ENCODE assay signal across 20 cellular contexts in genomic region chr15:100245496-100245838, GRCh38.
DNase-seq lines count a peak whose midpoint lies in the region; ATAC-seq, FAIRE-seq and TF ChIP-seq lines count a peak whose summit lies in the region.
"Had no signal": no experiment of that assay in that cellular context is flagged by ENCODE, and none has a peak within 500 bp of the region (broad histone marks: within the 10 kb centered on the region; RNA-seq: fewer than 3 reads in every experiment).

No MANE protein-coding gene starts in this region.

- H3K4me3 Mint-ChIP-seq in nephron progenitor cell = peak overlapping the region; percentile 36
- H3K4me3 Mint-ChIP-seq: CD4-positive, alpha-beta memory T cell had no signal

- TF ChIP-seq RAD21 in H1 (IDR thresholded peaks at IDR 0.05 in 1 of 2, conservative IDR thresholded peaks at IDR 0.05 in 1 of 2; ENCODE audit: low read depth in 2 of 2, low read length in 2 of 2) = no peak

- H4K20me1 ChIP-seq in H1 (replicated peaks in 1 of 2; ENCODE audit: control insufficient read depth in 1 of 2, insufficient read depth in 2 of 2, low read length in 2 of 2) = no peaks in the 10 kb centered on the region

- no peaks in the 10 kb centered on the region for H3K23me2 ChIP-seq in H1 (ENCODE audit: low read depth, low read length)

- TF ChIP-seq CTCF in heart right ventricle (IDR thresholded peaks at IDR 0.05) (no peak), H1 (IDR thresholded peaks at IDR 0.05; ENCODE audit: control extremely low read depth in 1 of 3, insufficient read depth in 1 of 3, low read depth in 1 of 3, low read length in 3 of 3) (no peak), nephron progenitor cell (IDR thresholded peaks at IDR 0.05) (no peak)

- TF ChIP-seq POLR2A in H1 (IDR thresholded peaks at IDR 0.05; ENCODE audit: control extremely low read depth in 1 of 2, low read depth in 2 of 2, low read length in 2 of 2) = no peak

- no peaks in the 10 kb centered on the region for H3K36me3 ChIP-seq in heart right ventricle
- H3K36me3 ChIP-seq in H1 (ENCODE audit: control insufficient read depth in 2 of 4, insufficient read depth in 4 of 4, low read length in 3 of 4) = no peaks in the 10 kb centered on the region
- H3K36me3 ChIP-seq: MG63, SJCRH30 had no signal

- no peak overlapping the region for H3K9ac ChIP-seq in H1 (replicated peaks in 1 of 4; ENCODE audit: extremely low read depth in 1 of 4, low read depth in 3 of 4, low read length in 3 of 4)

- peaks cover 18% of the 10 kb centered on the region for H3K9me3 Mint-ChIP-seq in nephron progenitor cell

- no peak overlapping the region for H3K56ac ChIP-seq in H1 (replicated peaks; ENCODE audit: insufficient read length, low read depth, low read length)

- no peak overlapping the region for H2BK5ac ChIP-seq in H1 (ENCODE audit: low read depth, low read length)

- peaks cover 3% of the 10 kb centered on the region for H3K27me3 Mint-ChIP-seq in nephron progenitor cell (ENCODE audit: low read depth, poor library complexity)
- H3K27me3 Mint-ChIP-seq: CD4-positive, alpha-beta memory T cell had no signal

- peak overlapping the region; percentile 6; the same call in 1 of the 2 replicates for H2AFZ ChIP-seq in H1 (ENCODE audit: low read length)
- H2AFZ ChIP-seq: PC-9 had no signal

- H3K79me1 ChIP-seq in H1 (ENCODE audit: low read depth, low read length) = no peaks in the 10 kb centered on the region

- H3K27ac ChIP-seq in heart right ventricle (no peak overlapping the region), H1 (ENCODE audit: low read depth, low read length) (no peak overlapping the region)
- H3K27ac ChIP-seq: PC-9, SJCRH30 had no signal

- no peak overlapping the region for H3K18ac ChIP-seq in H1 (ENCODE audit: extremely low read depth, low read length)

- H2BK20ac ChIP-seq in H1 (ENCODE audit: low read length) = no peak overlapping the region

- no peak overlapping the region for H4K8ac ChIP-seq in H1 (ENCODE audit: extremely low read depth, insufficient read depth, low read length)

- H3K4me2 ChIP-seq in H1 (ENCODE audit: insufficient read depth in 1 of 2, low read depth in 2 of 2, low read length in 2 of 2) = no peak overlapping the region
- H3K4me2 ChIP-seq: PC-9 had no signal

- no peaks in the 10 kb centered on the region for H3K79me2 ChIP-seq in H1 (ENCODE audit: control insufficient read depth in 1 of 2, insufficient read depth in 2 of 2, low read length in 2 of 2)

- H2BK12ac ChIP-seq in H1 (ENCODE audit: low read depth, low read length) = no peak overlapping the region

- H3K27me3 ChIP-seq in heart right ventricle (no peaks in the 10 kb centered on the region), H1 (replicated peaks in 1 of 4; ENCODE audit: control insufficient read depth in 3 of 4, extremely low read depth in 1 of 4, insufficient read depth in 3 of 4, low read length in 3 of 4) (no peaks in the 10 kb centered on the region)
- H3K27me3 ChIP-seq: MG63, SJCRH30 had no signal

- ATAC-seq in left ventricle myocardium superior (peak; percentile 30), heart right ventricle (no peak)
- ATAC-seq: HCT116, Right ventricle myocardium inferior had no signal

- H4K5ac ChIP-seq in H1 (ENCODE audit: insufficient read length, low read depth, low read length) = no peak overlapping the region

- no peak overlapping the region for H4K91ac ChIP-seq in H1 (replicated peaks; ENCODE audit: insufficient read length, low read length)

- 0 out of 2 replicates have a peak overlapping the region, but pooled peaks have one; percentile 61 for H2AK5ac ChIP-seq in H1 (ENCODE audit: low read depth, low read length)

- H3K4me1 ChIP-seq in heart right ventricle = peaks cover 0 to 18% (median 0%) of the 10 kb centered on the region in 9 donors
- peaks cover 0 to 2% (median under 1%) of the 10 kb centered on the region in 4 experiments; a peak in 5 of 7 replicates for H3K4me1 ChIP-seq in H1 (replicated peaks in 1 of 4; ENCODE audit: control insufficient read depth in 3 of 4, insufficient read depth in 4 of 4, low read length in 3 of 4)
- H3K4me1 ChIP-seq: SJCRH30 had no signal

- POLR2A ChIA-PET in H1 (lab: Charles Lee; ENCODE audit: partially characterized antibody) = no interaction called here

- no peak overlapping the region for H3K23ac ChIP-seq in H1 (ENCODE audit: insufficient read length)

- intact Hi-C loops in left ventricle myocardium superior (cut with micrococcal nuclease) (no loop called here), heart right ventricle (cut with DNase I) (no loop called here)

- FAIRE-seq in H1 (lab: Jason Lieb, UNC) (no peak), urothelium cell line (lab: Jason Lieb, UNC) (no peak)
- FAIRE-seq: GM12892 had no signal

- no peak overlapping the region for H3K4ac ChIP-seq in H1 (replicated peaks; ENCODE audit: insufficient read length, low read depth, low read length)

- no peak overlapping the region for H3K14ac ChIP-seq in H1 (ENCODE audit: insufficient read length)

- no peak overlapping the region for H2BK120ac ChIP-seq in H1 (replicated peaks; ENCODE audit: low read depth, low read length)

- WGBS in heart right ventricle, 2 donors = 71 to 85% methylated on average over 2 of the region's 2 CpGs
- WGBS in H1 (ENCODE audit: extremely low coverage in 1 of 2, insufficient coverage in 1 of 2, insufficient read length in 1 of 2, insufficient replicate concordance in 2 of 2, low coverage in 1 of 2, low lambda C conversion rate in 2 of 2, missing lambda C conversion rate in 1 of 2), 2 experiments = 89% methylated on average over 2 of the region's 2 CpGs; no CpG with 5 or more reads in 1 of the 2 experiments

- CTCF ChIA-PET in H1 (lab: Charles Lee; ENCODE audit: partially characterized antibody) = interaction anchor here (1.6 to 1.7 kb wide), 2 partner anchors 29 to 94 kb away, joined by 3 to 4 read pairs; no protein-coding TSS in a partner anchor

- TF ChIP-seq EP300 in H1 (IDR thresholded peaks at IDR 0.05; ENCODE audit: borderline replicate concordance in 1 of 2, low read depth in 2 of 2, low read length in 2 of 2) = no peak

- H3K9me3 ChIP-seq in heart right ventricle = peaks cover 0 to 4% (median 0%) of the 10 kb centered on the region in 11 donors
- H3K9me3 ChIP-seq in H1 (ENCODE audit: insufficient read depth in 2 of 2, low read depth in 1 of 2, low read length in 1 of 2) = no peaks in the 10 kb centered on the region
- H3K9me3 ChIP-seq: MG63, SJCRH30 had no signal

- no peak for DNase-seq in left ventricle myocardium superior
- no peak for DNase-seq in heart right ventricle
- DNase-seq in H1 (ENCODE audit: low read depth in 1 of 2, low spot score in 2 of 2) = no peak
- DNase-seq in nephron progenitor cell = no peak
- no peak for DNase-seq in NCI-H1694 (lab: John Stamatoyannopoulos, UW)
- DNase-seq in urothelium cell line (ENCODE audit: low spot score) = no peak
- no peak for DNase-seq in islet precursor cell
- DNase-seq: CD4-positive, alpha-beta memory T cell; COR-L47; DMS79; IMR-90; KG1; MG63; NCI-H2029 treated with DMSO at 0.1 percent for 48 hours; NCI-H526 treated with DMSO at 0.1 percent for 48 hours; PC-9; SJCRH30 had no signal

- H3K27ac Mint-ChIP-seq in nephron progenitor cell = no peak overlapping the region
- H3K27ac Mint-ChIP-seq: CD4-positive, alpha-beta memory T cell had no signal

- peaks cover 58% of the 10 kb centered on the region for H3K4me1 Mint-ChIP-seq in nephron progenitor cell
- H3K4me1 Mint-ChIP-seq: CD4-positive, alpha-beta memory T cell had no signal

- H3K4me3 ChIP-seq in heart right ventricle (no peak overlapping the region), H1 (ENCODE audit: extremely low read depth in 1 of 4, insufficient read depth in 2 of 4, low read depth in 3 of 4, low read length in 4 of 4) (no peak overlapping the region)
- H3K4me3 ChIP-seq: MG63, PC-9, SJCRH30 had no signal

- H3K36me3 Mint-ChIP-seq in nephron progenitor cell (ENCODE audit: low read depth) = peaks cover 6% of the 10 kb centered on the region

- no peak overlapping the region for H2BK15ac ChIP-seq in H1 (ENCODE audit: low read length)

TF ChIP-seq in H1, 55 proteins besides CTCF, POLR2A, EP300 and RAD21:
- no peak for TF ChIP-seq TBP (IDR thresholded peaks at IDR 0.05; ENCODE audit: low read depth, low read length)
- TF ChIP-seq CHD1 (IDR thresholded peaks at IDR 0.05; ENCODE audit: low read depth, low read length) = no peak
- TF ChIP-seq KDM5A (IDR thresholded peaks at IDR 0.05; ENCODE audit: low read length) = no peak
- TF ChIP-seq CBX5 (IDR thresholded peaks at IDR 0.05; ENCODE audit: low read depth, low read length) = no peak
- TF ChIP-seq ATF3 (IDR thresholded peaks at IDR 0.05; ENCODE audit: insufficient read depth, low read depth, low read length) = no peak
- no peak for TF ChIP-seq SIRT6 (IDR thresholded peaks at IDR 0.05; ENCODE audit: low read length)
- TF ChIP-seq RBBP5 (IDR thresholded peaks at IDR 0.05; ENCODE audit: borderline replicate concordance, low read depth, low read length) = no peak
- TF ChIP-seq NRF1 (IDR thresholded peaks at IDR 0.05; ENCODE audit: low read depth, low read length) = no peak
- TF ChIP-seq SP2 (IDR thresholded peaks at IDR 0.05; ENCODE audit: low read length) = no peak
- no peak for TF ChIP-seq SP1 (IDR thresholded peaks at IDR 0.05; ENCODE audit: low read depth, low read length)
- TF ChIP-seq BCL11A (IDR thresholded peaks at IDR 0.05; ENCODE audit: low read depth in 2 of 2, low read length in 2 of 2) = no peak
